Comparison of ENCODE assay signal across 17 cellular contexts in the genomic region with DNA sequence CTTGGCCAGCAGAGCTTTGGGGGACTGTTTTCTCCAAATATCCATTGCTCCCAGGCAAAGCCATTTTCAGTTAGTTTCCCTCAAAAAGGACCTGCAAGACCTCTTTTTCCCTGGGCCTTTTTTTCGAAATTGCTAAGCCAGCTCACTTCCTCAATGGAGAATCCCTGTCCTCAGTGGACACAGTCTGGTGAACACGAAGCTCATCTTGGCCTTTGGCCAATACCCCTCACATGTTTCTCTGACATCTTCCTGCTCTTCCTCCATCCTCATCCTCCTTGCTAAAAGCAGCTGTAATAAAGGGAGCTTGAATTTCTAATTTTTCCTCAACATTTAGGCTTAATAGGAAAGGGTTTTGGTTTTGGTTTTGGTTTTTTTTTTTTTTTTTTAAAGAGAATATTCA. TPM values are rescaled to one million over a fixed set of nuclear protein-coding genes. Genes with fewer than 3 reads are reported as not detected.
DNase-seq lines count a peak whose midpoint lies in the region; ATAC-seq and TF ChIP-seq lines count a peak whose summit lies in the region.
"Had no signal": no experiment of that assay in that cellular context is flagged by ENCODE, and none has a peak within 500 bp of the region (broad histone marks: within the 10 kb centered on the region; RNA-seq: fewer than 3 reads in every experiment).

No MANE protein-coding gene starts in this region.

- CTCF ChIA-PET in IMR-90 (lab: Yijun Ruan, JAX): interaction anchor here (0.6 kb wide), 1 partner anchor 527 kb away, joined by 6 read pairs; no protein-coding TSS in a partner anchor

- peak overlapping the region; percentile 5 for H2AFZ ChIP-seq in IMR-90 (replicated peaks; ENCODE audit: low read length, poor library complexity)
- H2AFZ ChIP-seq: PC-9 had no signal

- H3K27me3 Mint-ChIP-seq in brain: peaks cover 6% of the 10 kb centered on the region

- in situ Hi-C loops in IMR-90 (cut with MboI; ENCODE audit: low sequenced_read_pairs): no loop called here

- H4K20me1 ChIP-seq in IMR-90 (ENCODE audit: insufficient read depth, low read length): no peaks in the 10 kb centered on the region

- no peak overlapping the region for H2AK5ac ChIP-seq in IMR-90 (ENCODE audit: low read depth, low read length)

- peak overlapping the region; percentile 44 for H2AK9ac ChIP-seq in IMR-90 (replicated peaks; ENCODE audit: low read depth, low read length, poor library complexity)

- peaks cover 0 to 6% (median 0%) of the 10 kb centered on the region in 5 experiments for H3K9me3 Mint-ChIP-seq in brain

- H3K56ac ChIP-seq in IMR-90 (ENCODE audit: extremely low read depth, insufficient read depth, low read length): no peak overlapping the region

- H3K4me3 ChIP-seq in right atrium auricular region (no peak overlapping the region), IMR-90 (ENCODE audit: insufficient read depth, low read depth, low read length) (no peak overlapping the region), sigmoid colon (no peak overlapping the region)
- H3K4me3 ChIP-seq: PC-9, SJCRH30 had no signal

- no peak overlapping the region for H3K18ac ChIP-seq in IMR-90 (ENCODE audit: low read depth, low read length)

- H3K9me3 ChIP-seq in right atrium auricular region (no peaks in the 10 kb centered on the region), IMR-90 (ENCODE audit: control insufficient read depth, insufficient read depth, low read length) (no peaks in the 10 kb centered on the region), sigmoid colon (no peaks in the 10 kb centered on the region)
- H3K9me3 ChIP-seq: Caco-2, SJCRH30 had no signal

- no peak overlapping the region for H4K91ac ChIP-seq in IMR-90 (ENCODE audit: insufficient read depth, low read depth, low read length)

- POLR2A ChIA-PET in IMR-90 (lab: Charles Lee; ENCODE audit: unreplicated experiment): no interaction called here

- H2BK120ac ChIP-seq in IMR-90 (ENCODE audit: low read depth, low read length): no peak overlapping the region

- H3K4me1 ChIP-seq in right atrium auricular region: no peaks in the 10 kb centered on the region
- H3K4me1 ChIP-seq in IMR-90 (ENCODE audit: control insufficient read depth, insufficient read depth, low read length): peaks cover 4% of the 10 kb centered on the region
- H3K4me1 ChIP-seq in sigmoid colon: no peaks in the 10 kb centered on the region
- H3K4me1 ChIP-seq: Caco-2, SJCRH30 had no signal

- intact Hi-C loops in Right ventricle myocardium inferior (cut with DNase I): no loop called here
- intact Hi-C loops in IMR-90 (cut with micrococcal nuclease): no loop called here
- intact Hi-C loops in sigmoid colon (cut with DNase I): no loop called here

- H3K4ac ChIP-seq in IMR-90 (ENCODE audit: low read depth, low read length): no peak overlapping the region

- TF ChIP-seq RAD21 in IMR-90 (IDR thresholded peaks at IDR 0.05; ENCODE audit: low read length): no peak

- ATAC-seq in Right ventricle myocardium inferior (no peak), IMR-90 (ENCODE audit: low read depth) (no peak), GM18858 (IDR thresholded peaks at IDR 0.05; ENCODE audit: unreplicated experiment) (no peak)

- H3K23ac ChIP-seq in IMR-90 (ENCODE audit: low read depth, low read length): no peak overlapping the region

- H3K27ac ChIP-seq in right atrium auricular region: no peak overlapping the region
- no peak overlapping the region for H3K27ac ChIP-seq in IMR-90 (ENCODE audit: insufficient read depth, low read length)
- H3K27ac ChIP-seq in sigmoid colon: no peak overlapping the region
- H3K27ac ChIP-seq: PC-9, SJCRH30 had no signal

- DNase-seq in right atrium auricular region (ENCODE audit: low spot score) (peak; percentile 11), Right ventricle myocardium inferior (ENCODE audit: missing footprints) (no peak), IMR-90 (peak; percentile 6), sigmoid colon (no peak), foreskin melanocyte (no peak)
- DNase-seq: Caco-2; CD4-positive, CD25-positive, alpha-beta regulatory T cell; DMS79; NCI-H1105 treated with DMSO at 0.1 percent for 48 hours; NCI-H2081; NCI-H510A treated with DMSO at 0.1 percent for 48 hours; NCI-H82; PC-9; T1000 had no signal

- no peaks in the 10 kb centered on the region for H3K79me1 ChIP-seq in IMR-90 (ENCODE audit: low read depth in 1 of 2, low read length in 2 of 2)

- dilution Hi-C loops in IMR-90 (cut with HindIII; ENCODE audit: low sequenced_read_pairs, unreplicated experiment): no loop called here

- TF ChIP-seq POLR2A in IMR-90 (IDR thresholded peaks at IDR 0.05; ENCODE audit: low read depth, low read length) (no peak), sigmoid colon (IDR thresholded peaks at IDR 0.05) (no peak)

- TF ChIP-seq EP300 in sigmoid colon (IDR thresholded peaks at IDR 0.05): no peak

- no peaks in the 10 kb centered on the region for H3K27me3 ChIP-seq in right atrium auricular region
- no peaks in the 10 kb centered on the region; the same call in 1 of the 2 replicates for H3K27me3 ChIP-seq in IMR-90 (ENCODE audit: control insufficient read depth, insufficient read depth, low read length)
- H3K27me3 ChIP-seq in sigmoid colon: no peaks in the 10 kb centered on the region
- H3K27me3 ChIP-seq: SJCRH30 had no signal

- no peak overlapping the region for H4K5ac ChIP-seq in IMR-90 (ENCODE audit: low read depth, low read length)

- no peak overlapping the region; a peak in 1 of 4 replicates for H4K8ac ChIP-seq in IMR-90 (ENCODE audit: low read depth in 2 of 2, low read length in 2 of 2)

- H3K14ac ChIP-seq in IMR-90 (replicated peaks; ENCODE audit: low read depth, low read length): no peak overlapping the region

- peaks cover 7% of the 10 kb centered on the region for H3K4me1 Mint-ChIP-seq in brain
- H3K4me1 Mint-ChIP-seq: CD4-positive, CD25-positive, alpha-beta regulatory T cell had no signal

- no peak overlapping the region for H3K4me2 ChIP-seq in IMR-90 (ENCODE audit: low read depth, low read length)
- H3K4me2 ChIP-seq: PC-9 had no signal

- no TSS peak for BruUV-seq in IMR-90 (replicated peaks; lab: Mats Ljungman, UMichigan)

- no peaks in the 10 kb centered on the region for H3K36me3 Mint-ChIP-seq in brain
- H3K36me3 Mint-ChIP-seq: CD4-positive, CD25-positive, alpha-beta regulatory T cell had no signal

- H2BK5ac ChIP-seq in IMR-90 (ENCODE audit: low read depth, low read length, poor library complexity, severe bottlenecking): no peak overlapping the region

- H3K27ac Mint-ChIP-seq in brain: peak overlapping the region in 4 of 5 experiments; percentile 9 to 74 (median 32)
- H3K27ac Mint-ChIP-seq: CD4-positive, CD25-positive, alpha-beta regulatory T cell had no signal

- 17% methylated on average over 1 of the region's 2 CpGs; no CpG with 5 or more reads in 1 of the 2 experiments for WGBS in IMR-90 (ENCODE audit: extremely low coverage in 2 of 2, insufficient read length in 1 of 2), 2 experiments
- 50 to 51% methylated on average over 2 of the region's 2 CpGs for WGBS in sigmoid colon, 2 donors

- TF ChIP-seq CTCF in right atrium auricular region (IDR thresholded peaks at IDR 0.05): no peak
- no peak for TF ChIP-seq CTCF in IMR-90 (conservative IDR thresholded peaks at IDR 0.05; ENCODE audit: low read depth, low read length)
- no peak for TF ChIP-seq CTCF in brain (conservative IDR thresholded peaks at IDR 0.05)
- no peak for TF ChIP-seq CTCF in sigmoid colon (IDR thresholded peaks at IDR 0.05)

- no peaks in the 10 kb centered on the region for H3K36me3 ChIP-seq in right atrium auricular region
- H3K36me3 ChIP-seq in IMR-90 (ENCODE audit: control insufficient read depth, insufficient read depth, low read length): no peaks in the 10 kb centered on the region
- no peaks in the 10 kb centered on the region for H3K36me3 ChIP-seq in sigmoid colon
- H3K36me3 ChIP-seq: SJCRH30 had no signal

- no peak overlapping the region for H3K4me3 Mint-ChIP-seq in brain
- H3K4me3 Mint-ChIP-seq: CD4-positive, CD25-positive, alpha-beta regulatory T cell had no signal

- no peaks in the 10 kb centered on the region; the same call in 1 of the 2 replicates for H3K9me1 ChIP-seq in IMR-90 (ENCODE audit: insufficient read depth, low read length)

- H2BK20ac ChIP-seq in IMR-90 (ENCODE audit: low read depth, low read length): no peak overlapping the region

- no peak overlapping the region for H2BK15ac ChIP-seq in IMR-90 (ENCODE audit: low read depth, low read length)

- no peak overlapping the region for H3K9ac ChIP-seq in IMR-90 (ENCODE audit: low read depth, low read length)

TF ChIP-seq in IMR-90, 13 proteins besides CTCF, POLR2A, EP300 and RAD21 (continues in another document):
- TF ChIP-seq SMC3 (IDR thresholded peaks at IDR 0.05; ENCODE audit: low read depth, low read length): no peak
- no peak for TF ChIP-seq BHLHE40 (IDR thresholded peaks at IDR 0.05; ENCODE audit: low read depth, low read length)
- no peak for TF ChIP-seq RFX5 (IDR thresholded peaks at IDR 0.05; ENCODE audit: low read depth, low read length)
- TF ChIP-seq CHD1 (IDR thresholded peaks at IDR 0.05; ENCODE audit: low read depth, low read length): no peak
- TF ChIP-seq CEBPB (IDR thresholded peaks at IDR 0.05; ENCODE audit: low read depth, low read length): no peak
- no peak for TF ChIP-seq MXI1 (IDR thresholded peaks at IDR 0.05; ENCODE audit: borderline replicate concordance, low read depth, low read length)
- TF ChIP-seq, protein P1, sequence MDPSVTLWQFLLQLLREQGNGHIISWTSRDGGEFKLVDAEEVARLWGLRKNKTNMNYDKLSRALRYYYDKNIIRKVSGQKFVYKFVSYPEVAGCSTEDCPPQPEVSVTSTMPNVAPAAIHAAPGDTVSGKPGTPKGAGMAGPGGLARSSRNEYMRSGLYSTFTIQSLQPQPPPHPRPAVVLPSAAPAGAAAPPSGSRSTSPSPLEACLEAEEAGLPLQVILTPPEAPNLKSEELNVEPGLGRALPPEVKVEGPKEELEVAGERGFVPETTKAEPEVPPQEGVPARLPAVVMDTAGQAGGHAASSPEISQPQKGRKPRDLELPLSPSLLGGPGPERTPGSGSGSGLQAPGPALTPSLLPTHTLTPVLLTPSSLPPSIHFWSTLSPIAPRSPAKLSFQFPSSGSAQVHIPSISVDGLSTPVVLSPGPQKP (IDR thresholded peaks at IDR 0.05; ENCODE audit: borderline replicate concordance, low read depth, low read length): no peak
- no peak for TF ChIP-seq MAZ (IDR thresholded peaks at IDR 0.05; ENCODE audit: borderline replicate concordance, low read depth, low read length)
- TF ChIP-seq RCOR1 (IDR thresholded peaks at IDR 0.05; ENCODE audit: insufficient replicate concordance, low read length): no peak
- no peak for TF ChIP-seq FOS (IDR thresholded peaks at IDR 0.05; ENCODE audit: low read depth, low read length)
- TF ChIP-seq NFE2L2 (IDR thresholded peaks at IDR 0.05; ENCODE audit: low read depth, low read length): no peak

RNA-seq across cellular contexts. Expression of a gene that starts 17.6 kb away (rescaled TPM):
- total RNA-seq in right atrium auricular region: 10 to 100 TPM; 19.0 to 23.8 TPM
- total RNA-seq in Right ventricle myocardium inferior: 24.1 TPM
- total RNA-seq in IMR-90 (2012; rRNA removed): 137 and 162 TPM in 2 replicates
- 113 and 118 TPM in 2 replicates for polyA plus RNA-seq in IMR-90 (2012; rRNA removed)
- polyA plus RNA-seq in IMR-90 (2012; cell fraction: cytosol; rRNA removed): 38.7 and 103 TPM in 2 replicates
- 19.0 and 61.9 TPM in 2 replicates for polyA plus RNA-seq in IMR-90 (2012; cell fraction: nucleus; rRNA removed; ENCODE audit: low replicate concordance)
- 39.9 TPM for polyA plus RNA-seq in brain (ENCODE audit: insufficient read depth, low read depth, low replicate concordance)
- 10 to 100 TPM; 16.3 to 35.8 (median 21.5) TPM for total RNA-seq in sigmoid colon
- polyA plus RNA-seq in sigmoid colon: 10 to 100 TPM in 2 of 3 donors, 1 to 10 TPM in 1; 9.6 to 24.4 (median 10.6) TPM

Comparison
In these comparisons a context has a peak if more than half of its experiments do, and no peak if none do; other contexts are left out.
1. DNase-seq: peak in right atrium auricular region (single experiment) and IMR-90 (single experiment); none in Right ventricle myocardium inferior (single experiment), sigmoid colon (single experiment) and foreskin melanocyte (single experiment).